ENCODE assay signal across 20 cellular contexts in the genomic region with DNA sequence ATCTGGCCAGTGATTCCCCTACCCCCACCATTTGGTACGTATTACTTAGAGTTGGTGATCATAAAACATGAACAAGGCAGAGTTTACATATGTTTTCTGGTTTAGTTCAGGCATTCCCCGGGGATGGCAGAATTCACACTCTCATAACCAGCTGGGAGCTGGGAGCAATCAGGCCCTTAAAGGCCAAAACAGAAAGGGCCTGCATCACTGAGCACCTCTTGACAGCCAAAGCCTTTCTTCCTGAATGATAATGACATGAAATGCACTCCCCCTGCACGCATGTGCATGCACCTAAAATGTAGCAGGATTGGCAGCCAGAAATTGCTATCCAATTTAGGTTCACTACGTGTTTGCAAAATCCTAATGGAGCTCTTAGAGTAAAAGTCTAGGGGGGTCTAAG.
DNase-seq lines count a peak whose midpoint lies in the region; ATAC-seq and TF ChIP-seq lines count a peak whose summit lies in the region.
"Had no signal": no experiment of that assay in that cellular context is flagged by ENCODE, and none has a peak within 500 bp of the region (broad histone marks: within the 10 kb centered on the region; RNA-seq: fewer than 3 reads in every experiment).

No MANE protein-coding gene starts in this region.

- H3K79me2 ChIP-seq in Loucy (ENCODE audit: insufficient read depth, low read length) (no peaks in the 10 kb centered on the region), SK-N-SH (ENCODE audit: insufficient read depth) (no peaks in the 10 kb centered on the region)

- 34% methylated on average over 4 of the region's 4 CpGs for WGBS in SK-N-SH (ENCODE audit: low lambda C conversion rate)

- H3K4me3 Mint-ChIP-seq in activated naive CD8-positive, alpha-beta T cell = peak overlapping the region; percentile 20
- no peak overlapping the region for H3K4me3 Mint-ChIP-seq in activated naive CD8-positive, alpha-beta T cell treated with anti-CD3 and anti-CD28 coated beads for 36 hours
- H3K4me3 Mint-ChIP-seq in T-cell (peak overlapping the region in 1 of 3 donors; percentile 60), nephron progenitor cell (no peak overlapping the region)
- H3K4me3 Mint-ChIP-seq: natural killer cell had no signal

- H3K4me2 ChIP-seq in Loucy (ENCODE audit: low read depth, low read length, poor library complexity, severe bottlenecking) (peak overlapping the region; percentile 64), SK-N-SH (no peak overlapping the region)

- no peak for TF ChIP-seq EP300 in SK-N-SH (IDR thresholded peaks at IDR 0.05; ENCODE audit: borderline replicate concordance in 1 of 2, low read depth in 1 of 2, low read length in 1 of 2)

- H4K20me1 ChIP-seq in Loucy (ENCODE audit: insufficient read depth, low read length, poor library complexity, severe bottlenecking) (no peaks in the 10 kb centered on the region), SK-N-SH (ENCODE audit: insufficient read depth) (no peaks in the 10 kb centered on the region)

- peak overlapping the region; percentile 76 for H3K27ac Mint-ChIP-seq in activated naive CD8-positive, alpha-beta T cell
- no peak overlapping the region for H3K27ac Mint-ChIP-seq in activated naive CD8-positive, alpha-beta T cell treated with anti-CD3 and anti-CD28 coated beads for 36 hours
- peak overlapping the region; percentile 56 to 74 for H3K27ac Mint-ChIP-seq in T-cell
- H3K27ac Mint-ChIP-seq in nephron progenitor cell = peak overlapping the region; percentile 79
- H3K27ac Mint-ChIP-seq: activated T-helper 2 cell treated with anti-CD3 and anti-CD28 coated beads, Interferon-gamma antibody, Interleukin-2, Interleukin-4, amounts not matched to agents 10 μg/mL and 5 μg/mL and 100 μg/mL, durations not matched to agents 14 hours and 24 hours and 36 hours; natural killer cell had no signal

- H3F3A ChIP-seq in Loucy (ENCODE audit: low read depth) (peaks cover 4% of the 10 kb centered on the region; the same call in 1 of the 2 replicates), SK-N-SH (replicated peaks; ENCODE audit: insufficient read depth) (no peaks in the 10 kb centered on the region)

- H3K9ac ChIP-seq in Loucy (ENCODE audit: low read depth, low read length, poor library complexity, severe bottlenecking) (no peak overlapping the region), SK-N-SH (no peak overlapping the region)

- no peaks in the 10 kb centered on the region for H3K9me3 Mint-ChIP-seq in activated naive CD8-positive, alpha-beta T cell (ENCODE audit: low read depth)
- H3K9me3 Mint-ChIP-seq in activated naive CD8-positive, alpha-beta T cell treated with anti-CD3 and anti-CD28 coated beads for 36 hours = no peaks in the 10 kb centered on the region
- H3K9me3 Mint-ChIP-seq in T-cell = no peaks in the 10 kb centered on the region
- no peaks in the 10 kb centered on the region for H3K9me3 Mint-ChIP-seq in nephron progenitor cell
- H3K9me3 Mint-ChIP-seq: activated T-helper 2 cell treated with anti-CD3 and anti-CD28 coated beads, Interferon-gamma antibody, Interleukin-2, Interleukin-4, amounts not matched to agents 10 μg/mL and 5 μg/mL and 100 μg/mL, durations not matched to agents 14 hours and 24 hours and 36 hours; natural killer cell had no signal

- TF ChIP-seq RAD21 in SK-N-SH (IDR thresholded peaks at IDR 0.05; ENCODE audit: low read length) = no peak

- H3K9me2 ChIP-seq in Loucy (replicated peaks; ENCODE audit: low read depth, low read length) (no peaks in the 10 kb centered on the region), SK-N-SH (no peaks in the 10 kb centered on the region)

- H3K4me1 ChIP-seq in Loucy (ENCODE audit: insufficient read depth, low read length, poor library complexity, severe bottlenecking) = peaks cover 39% of the 10 kb centered on the region
- peaks cover 0 to 5% of the 10 kb centered on the region in 2 experiments; a peak in 1 of 4 replicates for H3K4me1 ChIP-seq in SK-N-SH (ENCODE audit: control insufficient read depth in 1 of 2, insufficient read depth in 2 of 2, low read depth in 1 of 2, low read length in 1 of 2)
- H3K4me1 ChIP-seq: testis, uterus had no signal

- no peak for TF ChIP-seq CTCF in Loucy (conservative IDR thresholded peaks at IDR 0.05; ENCODE audit: low read length)
- TF ChIP-seq CTCF in nephron progenitor cell (IDR thresholded peaks at IDR 0.05) = no peak
- no peak for TF ChIP-seq CTCF in SK-N-SH (IDR thresholded peaks at IDR 0.05)

- H3K27ac ChIP-seq in SK-N-SH (ENCODE audit: low read depth in 2 of 2, low read length in 1 of 2) = no peak overlapping the region
- H3K27ac ChIP-seq: C4-2B, testis, uterus had no signal

- H3K27me3 ChIP-seq in Loucy (ENCODE audit: insufficient read depth, low read length, poor library complexity, severe bottlenecking) (no peaks in the 10 kb centered on the region), SK-N-SH (ENCODE audit: insufficient read depth) (peaks cover 4% of the 10 kb centered on the region; the same call in 1 of the 2 replicates)
- H3K27me3 ChIP-seq: testis had no signal

- CTCF ChIA-PET in T-cell (lab: Charles Lee) (no interaction called here), SK-N-SH (lab: Yijun Ruan, JAX) (interaction anchor here (0.6 to 0.8 kb wide), 2 partner anchors 42 to 78 kb away, joined by 3 read pairs; no protein-coding TSS in a partner anchor)

- ATAC-seq in T-cell (replicated peaks in 1 of 4) (no peak), GM21367 (IDR thresholded peaks at IDR 0.05; ENCODE audit: unreplicated experiment) (no peak)
- ATAC-seq: activated CD4-positive, CD25-positive, alpha-beta regulatory T cell treated with anti-CD3 and anti-CD28 coated beads, Interleukin-2, amount 50 U/mL, for 24 hours; natural killer cell had no signal

- H3K4me3 ChIP-seq in Loucy (ENCODE audit: low read length, poor library complexity, severe bottlenecking) = peak overlapping the region; percentile 37
- H3K4me3 ChIP-seq in SK-N-SH (ENCODE audit: low read depth in 2 of 2, low read length in 1 of 2) = no peak overlapping the region
- H3K4me3 ChIP-seq: testis, uterus had no signal

- H3K9me3 ChIP-seq in Loucy (ENCODE audit: insufficient read depth, low read depth, low read length) (no peaks in the 10 kb centered on the region), SK-N-SH (no peaks in the 10 kb centered on the region)
- H3K9me3 ChIP-seq: testis, uterus had no signal

- POLR2A ChIA-PET in T-cell (lab: Charles Lee) (interaction anchor here in 1 of 2 donors (0.7 kb wide), 1 partner anchor 100 kb away, joined by 3 read pairs; no protein-coding TSS in a partner anchor), SK-N-SH (lab: Yijun Ruan, JAX) (no interaction called here)

- no peaks in the 10 kb centered on the region for H3K27me3 Mint-ChIP-seq in activated naive CD8-positive, alpha-beta T cell
- no peaks in the 10 kb centered on the region for H3K27me3 Mint-ChIP-seq in activated naive CD8-positive, alpha-beta T cell treated with anti-CD3 and anti-CD28 coated beads for 36 hours
- H3K27me3 Mint-ChIP-seq in T-cell = peaks cover 0 to 27% of the 10 kb centered on the region in 2 donors
- peaks cover 7% of the 10 kb centered on the region for H3K27me3 Mint-ChIP-seq in nephron progenitor cell (ENCODE audit: low read depth, poor library complexity)

- no peaks in the 10 kb centered on the region for H3K36me3 Mint-ChIP-seq in activated naive CD8-positive, alpha-beta T cell
- no peaks in the 10 kb centered on the region for H3K36me3 Mint-ChIP-seq in activated naive CD8-positive, alpha-beta T cell treated with anti-CD3 and anti-CD28 coated beads for 36 hours
- H3K36me3 Mint-ChIP-seq in T-cell (no peaks in the 10 kb centered on the region), nephron progenitor cell (ENCODE audit: low read depth) (peaks cover 20% of the 10 kb centered on the region)
- H3K36me3 Mint-ChIP-seq: natural killer cell had no signal

- H2AFZ ChIP-seq in Loucy (ENCODE audit: low read length) (no peak overlapping the region), SK-N-SH (ENCODE audit: low read depth) (no peak overlapping the region)

- H3K36me3 ChIP-seq in Loucy (ENCODE audit: insufficient read depth, low read length) (no peaks in the 10 kb centered on the region), SK-N-SH (replicated peaks in 1 of 2; ENCODE audit: control insufficient read depth in 1 of 2, insufficient read depth in 2 of 2, low read length in 1 of 2) (no peaks in the 10 kb centered on the region)
- H3K36me3 ChIP-seq: uterus had no signal

- no peak for DNase-seq in activated naive CD8-positive, alpha-beta T cell treated with anti-CD3 and anti-CD28 coated beads for 36 hours
- DNase-seq in T-cell (no peak), nephron progenitor cell (peak; percentile 10), MV-4-11 (lab: John Stamatoyannopoulos, UW) (no peak), SK-N-SH (no peak)
- DNase-seq: activated CD4-positive, alpha-beta T cell treated with anti-CD3 and anti-CD28 coated beads, Interleukin-2, amount 50 U/mL, for 48 hours; Calu3; GOT3; islet precursor cell; Karpas-422; natural killer cell; stimulated activated naive CD4-positive, alpha-beta T cell treated with Interleukin-2 at 50 U/mL for 16 hours; testis; uterus had no signal

- peaks cover 57% of the 10 kb centered on the region for H3K4me1 Mint-ChIP-seq in activated naive CD8-positive, alpha-beta T cell (ENCODE audit: low read depth)
- H3K4me1 Mint-ChIP-seq in activated naive CD8-positive, alpha-beta T cell treated with anti-CD3 and anti-CD28 coated beads for 36 hours = peaks cover 32% of the 10 kb centered on the region
- peaks cover 42 to 48% (median 43%) of the 10 kb centered on the region in 3 donors for H3K4me1 Mint-ChIP-seq in T-cell
- peaks cover 18% of the 10 kb centered on the region for H3K4me1 Mint-ChIP-seq in nephron progenitor cell
- H3K4me1 Mint-ChIP-seq: natural killer cell had no signal

TF ChIP-seq in SK-N-SH, 30 proteins besides CTCF, POLR2A, EP300 and RAD21 (continues in another document):
- TF ChIP-seq FOSL2 (IDR thresholded peaks at IDR 0.05; ENCODE audit: borderline replicate concordance, low read depth) (no peak), SIN3A (IDR thresholded peaks at IDR 0.05; ENCODE audit: borderline replicate concordance, low read depth, low read length) (no peak), FOXM1 (IDR thresholded peaks at IDR 0.05; ENCODE audit: low read depth) (no peak), NFIC (IDR thresholded peaks at IDR 0.05; ENCODE audit: borderline replicate concordance) (no peak)
- TF ChIP-seq, protein P1, sequence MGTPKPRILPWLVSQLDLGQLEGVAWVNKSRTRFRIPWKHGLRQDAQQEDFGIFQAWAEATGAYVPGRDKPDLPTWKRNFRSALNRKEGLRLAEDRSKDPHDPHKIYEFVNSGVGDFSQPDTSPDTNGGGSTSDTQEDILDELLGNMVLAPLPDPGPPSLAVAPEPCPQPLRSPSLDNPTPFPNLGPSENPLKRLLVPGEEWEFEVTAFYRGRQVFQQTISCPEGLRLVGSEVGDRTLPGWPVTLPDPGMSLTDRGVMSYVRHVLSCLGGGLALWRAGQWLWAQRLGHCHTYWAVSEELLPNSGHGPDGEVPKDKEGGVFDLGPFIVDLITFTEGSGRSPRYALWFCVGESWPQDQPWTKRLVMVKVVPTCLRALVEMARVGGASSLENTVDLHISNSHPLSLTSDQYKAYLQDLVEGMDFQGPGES (IDR thresholded peaks at IDR 0.05; ENCODE audit: low read depth, low read length) = no peak
